16 cellular contexts compared by ENCODE assay signal in the genomic region with DNA sequence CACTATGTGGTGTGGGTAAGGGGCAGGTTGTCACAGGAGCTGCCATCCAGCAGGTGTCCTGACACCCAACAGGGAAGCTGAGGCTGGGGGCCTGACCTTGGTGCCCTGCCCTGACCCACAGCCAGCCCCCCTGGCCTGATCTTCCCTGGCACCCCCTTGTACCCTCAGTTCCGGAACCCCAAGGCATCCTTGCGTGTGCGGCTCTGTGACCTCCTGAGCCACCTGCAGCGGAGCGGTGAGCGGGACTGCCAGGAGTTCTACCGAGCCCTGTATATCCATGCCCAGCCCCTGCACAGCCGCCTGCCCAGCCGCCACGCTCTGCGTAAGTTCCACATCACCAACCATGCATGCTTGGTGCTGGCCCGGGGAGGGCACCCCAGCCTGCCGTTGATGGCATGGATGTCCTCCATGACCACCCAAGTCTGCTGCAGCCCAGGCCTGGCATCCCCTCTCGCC. TPM values are rescaled to one million over a fixed set of nuclear protein-coding genes. Genes with fewer than 3 reads are reported as not detected.
DNase-seq lines count a peak whose midpoint lies in the region; ATAC-seq lines count a peak whose summit lies in the region.
"Had no signal": no experiment of that assay in that cellular context is flagged by ENCODE, and none has a peak within 500 bp of the region (broad histone marks: within the 10 kb centered on the region; RNA-seq: fewer than 3 reads in every experiment).

No MANE protein-coding gene starts in this region.

- intact Hi-C loops in posterior vena cava (cut with DNase I) = no loop called here

- no peaks in the 10 kb centered on the region for H3K27me3 ChIP-seq in BLaER1
- H3K27me3 ChIP-seq in Karpas-422 (ENCODE audit: low read length) = no peaks in the 10 kb centered on the region

- ATAC-seq in HG03159 (IDR thresholded peaks at IDR 0.05; ENCODE audit: unreplicated experiment) = no peak
- no peak for ATAC-seq in GM21526 (IDR thresholded peaks at IDR 0.05; ENCODE audit: low FRiP score, unreplicated experiment)

- H3K4me2 ChIP-seq in BLaER1 (peak overlapping the region; percentile 92), Karpas-422 (ENCODE audit: low read depth, low read length, poor library complexity, severe bottlenecking) (peak overlapping the region; percentile 57)

- H4K20me1 ChIP-seq in BLaER1 = peaks cover 37% of the 10 kb centered on the region
- H4K20me1 ChIP-seq in Karpas-422 (ENCODE audit: insufficient read depth, low read depth, low read length) = no peaks in the 10 kb centered on the region

- H3K9me3 ChIP-seq in BLaER1 = no peaks in the 10 kb centered on the region
- H3K9me3 ChIP-seq in Karpas-422 (ENCODE audit: low read length) = no peaks in the 10 kb centered on the region
- H3K9me3 ChIP-seq: HAP-1 had no signal

- H3K27ac ChIP-seq in BLaER1 = peak overlapping the region; percentile 79
- no peak overlapping the region for H3K27ac ChIP-seq in Karpas-422 (ENCODE audit: low read length)

- no peak overlapping the region for H2AFZ ChIP-seq in Karpas-422 (ENCODE audit: low read length)

- DNase-seq in Karpas-422 (peak; percentile 51), islet precursor cell (peak; percentile 39), posterior vena cava (ENCODE audit: low spot score) (peak; percentile 74), OCI-M2 (lab: John Stamatoyannopoulos, UW; ENCODE audit: unreplicated experiment) (no peak)
- DNase-seq: activated naive CD4-positive, alpha-beta T cell treated with anti-CD3 and anti-CD28 coated beads for 36 hours; DMS53; effector CD4-positive, alpha-beta T cell; hippocampal formation; Kasumi-1; naive B cell; NCI-H1417 treated with DMSO at 0.1 percent for 48 hours; NCI-H2227 treated with DMSO at 0.1 percent for 48 hours had no signal

- H3K9me2 ChIP-seq in Karpas-422 (replicated peaks; ENCODE audit: insufficient read depth, low read length) = no peaks in the 10 kb centered on the region

- H3K4me3 ChIP-seq in BLaER1 = no peak overlapping the region
- H3K4me3 ChIP-seq in Karpas-422 (ENCODE audit: low read length) = peak overlapping the region; percentile 34; the same call in 1 of the 2 replicates
- H3K4me3 ChIP-seq: HAP-1 had no signal

- H3K36me3 ChIP-seq in BLaER1 = peaks cover 22% of the 10 kb centered on the region
- H3K36me3 ChIP-seq in Karpas-422 (ENCODE audit: insufficient read depth, low read length) = no peaks in the 10 kb centered on the region

- H3K4me1 ChIP-seq in BLaER1 = peaks cover 92% of the 10 kb centered on the region
- peaks cover 23% of the 10 kb centered on the region for H3K4me1 ChIP-seq in Karpas-422 (ENCODE audit: low read length)
- H3K4me1 ChIP-seq: HAP-1 had no signal

- no peaks in the 10 kb centered on the region for H3K79me2 ChIP-seq in Karpas-422 (ENCODE audit: low read length)

- H3K9ac ChIP-seq in BLaER1 (peak overlapping the region; percentile 70; the same call in 1 of the 2 replicates), Karpas-422 (ENCODE audit: low read length) (peak overlapping the region; percentile 56; the same call in 1 of the 2 replicates)

RNA-seq across cellular contexts. Expression of a gene that starts 14.4 kb away (rescaled TPM):
- 5.5 and 11.4 TPM in 2 replicates for total RNA-seq in Karpas-422 (2014; rRNA removed; shearing (Covaris generic); ENCODE audit: low replicate concordance)
- 10 to 100 TPM; 40.8 to 43.0 TPM for total RNA-seq in posterior vena cava

RNA-seq across cellular contexts. Expression of a gene that starts 23.6 kb away (rescaled TPM):
- 10.3 and 10.4 TPM in 2 replicates for total RNA-seq in Karpas-422 (2014; rRNA removed; shearing (Covaris generic); ENCODE audit: low replicate concordance)
- 10 to 100 TPM; 30.6 to 39.5 TPM for total RNA-seq in posterior vena cava

RNA-seq across cellular contexts. Expression of a gene that starts 51.9 kb away (rescaled TPM):
- total RNA-seq in Karpas-422 (2014; rRNA removed; shearing (Covaris generic); ENCODE audit: low replicate concordance) = 4.9 and 6.2 TPM in 2 replicates
- 1 to 10 TPM; 1.4 to 5.2 TPM for total RNA-seq in posterior vena cava
